In the genomic region with DNA sequence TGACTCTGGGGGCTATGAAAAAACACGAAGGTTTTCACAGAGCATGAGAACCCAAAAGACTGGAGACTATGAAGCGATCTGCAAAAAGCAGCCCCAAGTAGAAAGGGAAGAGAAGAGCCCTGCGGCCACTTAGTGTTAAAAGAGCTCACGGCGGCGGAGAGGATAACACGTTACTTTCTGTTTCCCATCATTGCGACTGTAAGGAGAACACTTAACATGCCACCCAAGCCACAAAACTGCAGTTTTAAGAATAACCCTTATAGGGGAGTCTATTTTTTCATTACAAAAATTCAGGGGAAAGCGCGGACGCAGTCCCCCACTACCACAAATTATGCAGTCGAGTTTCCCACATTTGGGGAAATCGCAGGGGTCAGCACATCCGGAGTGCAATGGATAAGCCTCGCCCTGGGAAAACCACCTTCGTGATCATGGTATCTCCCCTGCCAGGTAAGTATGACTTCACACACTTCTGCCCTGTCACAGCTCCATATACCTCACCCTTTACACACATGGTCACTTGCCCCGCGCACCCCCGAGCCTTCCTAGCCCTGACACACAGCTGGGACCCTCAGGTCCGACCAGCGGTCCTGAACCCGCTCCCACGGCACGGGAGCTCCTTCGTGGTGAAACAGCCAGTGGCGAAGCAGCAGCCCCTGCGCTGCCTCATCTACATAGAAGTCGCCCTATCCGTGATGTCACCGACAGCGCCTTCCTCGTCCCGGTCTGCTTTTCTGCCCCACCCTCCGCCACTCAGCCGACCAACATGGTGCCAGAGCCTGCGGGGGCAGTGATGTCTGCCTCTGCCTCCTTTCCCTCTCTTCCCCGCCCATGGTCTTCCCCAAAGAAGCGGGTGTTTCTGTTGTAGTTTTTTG, we compare ENCODE assay signal across 7 cellular contexts.
DNase-seq lines count a peak whose midpoint lies in the region; ATAC-seq and TF ChIP-seq lines count a peak whose summit lies in the region.
"Not testable (repeated sequence)": the region's sequence is repeated elsewhere in the genome, so short reads cannot be mapped to it uniquely, and the experiment has no call there.

No MANE protein-coding gene starts in this region.

- ATAC-seq in GM18511 (IDR thresholded peaks at IDR 0.05; ENCODE audit: unreplicated experiment), result peak; percentile 90
- ATAC-seq in HG02885 (IDR thresholded peaks at IDR 0.05; ENCODE audit: poor library complexity, unreplicated experiment), result peak; percentile 70
- ATAC-seq in right cardiac atrium, result peak; percentile 93 to 95

- DNase-seq in NCI-H146 (lab: John Stamatoyannopoulos, UW) (peak; percentile 46), T-helper 1 cell (peak in 4 of 5 donors; percentile 35 to 94 (median 54)), ascending aorta (ENCODE audit: low spot score in 2 of 2) (peak in 1 of 2 donors; percentile 72), right cardiac atrium (peak in 2 of 3 donors; percentile 28 to 51), retina (peak; percentile 73)

- not testable (repeated sequence) for TF ChIP-seq CTCF in ascending aorta (IDR thresholded peaks at IDR 0.05)

- H3K36me3 ChIP-seq in ascending aorta, result not testable (repeated sequence)

- H3K27me3 ChIP-seq in ascending aorta; right cardiac atrium (ENCODE audit: control insufficient read depth, insufficient read depth): not testable (repeated sequence)

- H3K4me1 ChIP-seq in ascending aorta; right cardiac atrium (ENCODE audit: control insufficient read depth, insufficient read depth, low read length): not testable (repeated sequence)

- intact Hi-C loops in ascending aorta (cut with DNase I); right cardiac atrium (cut with DNase I): not testable (repeated sequence)

- not testable (repeated sequence) for H3K9me3 ChIP-seq in ascending aorta; right cardiac atrium (ENCODE audit: control insufficient read depth, low read length)

- peak overlapping the region; percentile 23 to 68 for H3K4me3 ChIP-seq in ascending aorta
- H3K4me3 ChIP-seq in right cardiac atrium (ENCODE audit: low read length), result peak overlapping the region; percentile 64

- WGBS in right cardiac atrium, result under 1% methylated on average over 19 of the region's 38 CpGs

- H3K27ac ChIP-seq in ascending aorta, result peak overlapping the region; percentile 69 to 75
- peak overlapping the region; percentile 51 for H3K27ac ChIP-seq in right cardiac atrium (ENCODE audit: low read length)
